In the genomic region with DNA sequence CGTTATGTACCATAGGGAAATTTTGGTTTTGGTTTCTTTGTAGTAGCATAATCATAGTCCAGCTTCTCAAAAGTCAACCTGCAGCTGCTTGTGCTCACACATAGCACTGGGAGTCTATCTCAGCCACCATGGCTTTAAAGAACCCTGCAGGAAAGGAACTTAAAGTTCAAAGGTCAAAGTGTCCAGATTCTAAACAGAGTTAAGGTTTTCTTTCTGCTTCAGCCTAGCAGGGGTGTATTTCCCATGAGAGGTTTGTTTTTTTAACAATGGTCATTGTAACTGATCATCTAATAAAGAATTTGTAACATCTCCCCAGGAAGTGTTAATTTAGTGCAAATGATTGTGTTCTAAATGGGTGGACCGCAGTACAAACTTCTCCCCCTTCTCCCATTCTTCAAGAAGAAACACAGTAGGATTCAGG, we compare ENCODE assay signal across 27 cellular contexts.
A peak's percentile ranks its signal among the peaks of the same experiment; 100 is the strongest.
DNase-seq lines count a peak whose midpoint lies in the region; ATAC-seq and TF ChIP-seq lines count a peak whose summit lies in the region.
"Had no signal": no experiment of that assay in that cellular context is flagged by ENCODE, and none has a peak within 500 bp of the region (broad histone marks: within the 10 kb centered on the region; RNA-seq: fewer than 3 reads in every experiment).

No MANE protein-coding gene starts in this region.

- H3K9me3 Mint-ChIP-seq in neural progenitor cell: peaks cover 26% of the 10 kb centered on the region
- H3K9me3 Mint-ChIP-seq in activated CD8-positive, alpha-beta T cell treated with anti-CD3 and anti-CD28 coated beads for 36 hours: peaks cover 5% of the 10 kb centered on the region
- H3K9me3 Mint-ChIP-seq: activated T-helper 2 cell treated with anti-CD3 and anti-CD28 coated beads, Interferon-gamma antibody, Interleukin-2, Interleukin-4, amounts not matched to agents 10 μg/mL and 5 μg/mL and 100 μg/mL, durations not matched to agents 14 hours and 24 hours and 36 hours; stimulated activated memory B cell treated with anti-CD40 and anti-IgM and Interleukin-4, amounts not matched to agents 10 μg/mL and 1 μg/mL and 100 μg/mL, for 72 hours had no signal

- TF ChIP-seq CTCF in neural progenitor cell (IDR thresholded peaks at IDR 0.05) (no peak), mammary epithelial cell (conservative IDR thresholded peaks at IDR 0.05 in 1 of 2, IDR thresholded peaks at IDR 0.05 in 1 of 2; ENCODE audit: extremely low read depth in 1 of 2, insufficient read depth in 1 of 2, low read depth in 1 of 2, low read length in 2 of 2) (no peak)
- no peak for TF ChIP-seq CTCF in activated CD8-positive, alpha-beta T cell treated with anti-CD3 and anti-CD28 coated beads for 36 hours (IDR thresholded peaks at IDR 0.05)

- DNase-seq in neural progenitor cell (ENCODE audit: low spot score): peak; percentile 19
- no peak for DNase-seq in activated CD8-positive, alpha-beta T cell treated with anti-CD3 and anti-CD28 coated beads for 36 hours
- no peak for DNase-seq in 8988T
- no peak for DNase-seq in glomerular visceral epithelial cell (ENCODE audit: extremely low spot score)
- DNase-seq in mammary epithelial cell: no peak
- DNase-seq: activated CD4-positive, alpha-beta T cell treated with anti-CD3 and anti-CD28 coated beads for 4 hours; activated naive CD4-positive, alpha-beta T cell treated with anti-CD3 and anti-CD28 coated beads, Interleukin-2, amount 50 U/mL, for 16 hours; brain microvascular endothelial cell; CD4-positive, alpha-beta memory T cell; hippocampal formation; lower lobe of right lung; NCI-H146; NCI-H748 treated with DMSO at 0.1 percent for 48 hours; SIG-M5; SW 1271; T1000; upper lobe of right lung had no signal

- no peak overlapping the region for H2AFZ ChIP-seq in neural progenitor cell (replicated peaks)
- H2AFZ ChIP-seq in mammary epithelial cell (ENCODE audit: low read depth, low read length): no peak overlapping the region
- H2AFZ ChIP-seq: GM23338 had no signal

- no peak overlapping the region for H3K4me3 Mint-ChIP-seq in neural progenitor cell
- H3K4me3 Mint-ChIP-seq in activated CD8-positive, alpha-beta T cell treated with anti-CD3 and anti-CD28 coated beads for 36 hours: no peak overlapping the region
- H3K4me3 Mint-ChIP-seq: CD4-positive, alpha-beta memory T cell; GM23338; natural killer cell treated with Interleukin-12 subunit alpha and Interleukin-12 subunit beta and Interleukin-15 and Interleukin-18, amount 100 ng/mL, for 72 hours; stimulated activated memory B cell treated with anti-CD40 and anti-IgM and Interleukin-4, amounts not matched to agents 10 μg/mL and 1 μg/mL and 100 μg/mL, for 72 hours had no signal

- H3K79me2 ChIP-seq in neural progenitor cell (ENCODE audit: low read depth) (no peaks in the 10 kb centered on the region), mammary epithelial cell (ENCODE audit: insufficient read depth, low read length) (no peaks in the 10 kb centered on the region)

- dilution Hi-C loops in mammary epithelial cell (cut with HindIII; ENCODE audit: low sequenced_read_pairs): no loop called here

- peaks cover 5 to 34% (median 18%) of the 10 kb centered on the region in 10 experiments for H3K4me1 ChIP-seq in BLaER1 treated with 17β-estradiol and CSF1 and Interleukin-3, amounts not matched to agents 10 nM and 100 nM
- H3K4me1 ChIP-seq in neural progenitor cell: peaks cover 30% of the 10 kb centered on the region
- H3K4me1 ChIP-seq in mammary epithelial cell (ENCODE audit: insufficient read depth, low read length): peaks cover 5% of the 10 kb centered on the region
- H3K4me1 ChIP-seq: A549, lower lobe of right lung, suprapubic skin had no signal

- no peak overlapping the region for H3K9ac ChIP-seq in BLaER1 treated with 17β-estradiol and CSF1 and Interleukin-3, amounts not matched to agents 10 nM and 100 nM
- H3K9ac ChIP-seq in neural progenitor cell: no peak overlapping the region
- H3K9ac ChIP-seq in mammary epithelial cell (ENCODE audit: insufficient read depth, low read length): no peak overlapping the region

- in situ Hi-C loops in mammary epithelial cell (cut with MboI; ENCODE audit: low sequenced_read_pairs in 2 of 2): no loop called here

- H3F3A ChIP-seq in neural progenitor cell (ENCODE audit: low read depth): peaks cover 9% of the 10 kb centered on the region

- ATAC-seq in GM21529 (IDR thresholded peaks at IDR 0.05; ENCODE audit: unreplicated experiment) (peak; percentile 46), HG03442 (IDR thresholded peaks at IDR 0.05; ENCODE audit: unreplicated experiment) (peak; percentile 48)
- ATAC-seq in activated CD8-positive, alpha-beta T cell treated with anti-CD3 and anti-CD28 coated beads for 36 hours: no peak
- ATAC-seq: A549; GM23338; lower lobe of right lung; natural killer cell treated with Interleukin-12 subunit alpha and Interleukin-12 subunit beta and Interleukin-15 and Interleukin-18, amount 100 ng/mL, for 72 hours; stimulated activated memory B cell treated with anti-CD40 and anti-IgM and Interleukin-4, amounts not matched to agents 10 μg/mL and 1 μg/mL and 100 μg/mL, for 72 hours; upper lobe of right lung had no signal

- H3K27me3 Mint-ChIP-seq in neural progenitor cell (ENCODE audit: insufficient read depth, low read depth): no peaks in the 10 kb centered on the region
- peaks cover 13% of the 10 kb centered on the region for H3K27me3 Mint-ChIP-seq in activated CD8-positive, alpha-beta T cell treated with anti-CD3 and anti-CD28 coated beads for 36 hours
- H3K27me3 Mint-ChIP-seq: stimulated activated memory B cell treated with anti-CD40 and anti-IgM and Interleukin-4, amounts not matched to agents 10 μg/mL and 1 μg/mL and 100 μg/mL, for 72 hours had no signal

- no peaks in the 10 kb centered on the region for H3K36me3 ChIP-seq in BLaER1 treated with 17β-estradiol and CSF1 and Interleukin-3, amounts not matched to agents 10 nM and 100 nM
- H3K36me3 ChIP-seq in neural progenitor cell (no peaks in the 10 kb centered on the region), mammary epithelial cell (ENCODE audit: insufficient read depth, low read length) (no peaks in the 10 kb centered on the region)
- H3K36me3 ChIP-seq: brain microvascular endothelial cell, lower lobe of right lung, suprapubic skin, upper lobe of right lung had no signal

- no peaks in the 10 kb centered on the region for H3K36me3 Mint-ChIP-seq in neural progenitor cell
- H3K36me3 Mint-ChIP-seq in activated CD8-positive, alpha-beta T cell treated with anti-CD3 and anti-CD28 coated beads for 36 hours (ENCODE audit: low read depth): no peaks in the 10 kb centered on the region
- H3K36me3 Mint-ChIP-seq: CD4-positive, alpha-beta memory T cell; stimulated activated memory B cell treated with anti-CD40 and anti-IgM and Interleukin-4, amounts not matched to agents 10 μg/mL and 1 μg/mL and 100 μg/mL, for 72 hours had no signal

- intact Hi-C loops in activated CD8-positive, alpha-beta T cell treated with anti-CD3 and anti-CD28 coated beads for 36 hours (cut with micrococcal nuclease): no loop called here
- intact Hi-C loops in mammary epithelial cell (cut with micrococcal nuclease): no loop called here

- H3K27me3 ChIP-seq in BLaER1 treated with 17β-estradiol and CSF1 and Interleukin-3, amounts not matched to agents 10 nM and 100 nM: no peaks in the 10 kb centered on the region
- no peaks in the 10 kb centered on the region for H3K27me3 ChIP-seq in neural progenitor cell
- H3K27me3 ChIP-seq in mammary epithelial cell (ENCODE audit: insufficient read depth, low read length): no peaks in the 10 kb centered on the region
- H3K27me3 ChIP-seq: brain microvascular endothelial cell, suprapubic skin, upper lobe of right lung had no signal

- no peak overlapping the region for H3K27ac ChIP-seq in BLaER1 treated with 17β-estradiol and CSF1 and Interleukin-3, amounts not matched to agents 10 nM and 100 nM
- H3K27ac ChIP-seq in neural progenitor cell: no peak overlapping the region
- no peak overlapping the region for H3K27ac ChIP-seq in mammary epithelial cell (ENCODE audit: insufficient read depth, low read depth, low read length)
- H3K27ac ChIP-seq: A549, brain microvascular endothelial cell, lower lobe of right lung, suprapubic skin, upper lobe of right lung, VCaP had no signal

- POLR2A ChIA-PET in activated CD8-positive, alpha-beta T cell treated with anti-CD3 and anti-CD28 coated beads for 36 hours (lab: Charles Lee): no interaction called here

- H3K4me3 ChIP-seq in BLaER1 treated with 17β-estradiol and CSF1 and Interleukin-3, amounts not matched to agents 10 nM and 100 nM: no peak overlapping the region
- H3K4me3 ChIP-seq in neural progenitor cell (no peak overlapping the region), mammary epithelial cell (replicated peaks in 1 of 3; ENCODE audit: insufficient read depth in 1 of 3, low read depth in 2 of 3, low read length in 3 of 3) (no peak overlapping the region)
- H3K4me3 ChIP-seq: A549, GM23338, lower lobe of right lung, suprapubic skin, upper lobe of right lung had no signal

- BruUV-seq in mammary epithelial cell (replicated peaks; lab: Mats Ljungman, UMichigan): no TSS peak

- H3K27ac Mint-ChIP-seq in neural progenitor cell: no peak overlapping the region
- H3K27ac Mint-ChIP-seq in activated CD8-positive, alpha-beta T cell treated with anti-CD3 and anti-CD28 coated beads for 36 hours: no peak overlapping the region
- H3K27ac Mint-ChIP-seq: activated T-helper 2 cell treated with anti-CD3 and anti-CD28 coated beads, Interferon-gamma antibody, Interleukin-2, Interleukin-4, amounts not matched to agents 10 μg/mL and 5 μg/mL and 100 μg/mL, durations not matched to agents 14 hours and 24 hours and 36 hours; CD4-positive, alpha-beta memory T cell; GM23338; natural killer cell treated with Interleukin-12 subunit alpha and Interleukin-12 subunit beta and Interleukin-15 and Interleukin-18, amount 100 ng/mL, for 72 hours; stimulated activated memory B cell treated with anti-CD40 and anti-IgM and Interleukin-4, amounts not matched to agents 10 μg/mL and 1 μg/mL and 100 μg/mL, for 72 hours had no signal

- peaks cover 30% of the 10 kb centered on the region for H3K4me1 Mint-ChIP-seq in neural progenitor cell
- no peaks in the 10 kb centered on the region for H3K4me1 Mint-ChIP-seq in activated CD8-positive, alpha-beta T cell treated with anti-CD3 and anti-CD28 coated beads for 36 hours (ENCODE audit: low read depth)
- H3K4me1 Mint-ChIP-seq: CD4-positive, alpha-beta memory T cell; stimulated activated memory B cell treated with anti-CD40 and anti-IgM and Interleukin-4, amounts not matched to agents 10 μg/mL and 1 μg/mL and 100 μg/mL, for 72 hours had no signal

- CTCF ChIA-PET in activated CD8-positive, alpha-beta T cell treated with anti-CD3 and anti-CD28 coated beads for 36 hours (lab: Charles Lee): no interaction called here
- CTCF ChIA-PET in mammary epithelial cell (lab: Charles Lee; ENCODE audit: low non-redundant PET): no interaction called here

- peaks cover 8 to 23% (median 16%) of the 10 kb centered on the region in 11 experiments; a peak in 19 of 22 replicates for H3K9me3 ChIP-seq in BLaER1 treated with 17β-estradiol and CSF1 and Interleukin-3, amounts not matched to agents 10 nM and 100 nM (replicated peaks in 1 of 11)
- no peaks in the 10 kb centered on the region for H3K9me3 ChIP-seq in neural progenitor cell (ENCODE audit: low read depth)
- H3K9me3 ChIP-seq in mammary epithelial cell (replicated peaks; ENCODE audit: insufficient read depth, low read length): peaks cover 4% of the 10 kb centered on the region
- H3K9me3 ChIP-seq: A549, suprapubic skin, upper lobe of right lung had no signal

- WGBS in mammary epithelial cell (ENCODE audit: low coverage, missing lambda C conversion rate): 92% methylated on average over 2 of the region's 2 CpGs

- peak overlapping the region in 8 of 11 experiments; percentile 13 to 53 (median 35); a peak in 13 of 22 replicates for H3K4me2 ChIP-seq in BLaER1 treated with 17β-estradiol and CSF1 and Interleukin-3, amounts not matched to agents 10 nM and 100 nM
- no peak overlapping the region for H3K4me2 ChIP-seq in neural progenitor cell
- no peak overlapping the region for H3K4me2 ChIP-seq in mammary epithelial cell (ENCODE audit: insufficient read depth, low read depth, low read length)
- H3K4me2 ChIP-seq: A549, GM23338 had no signal

- H4K20me1 ChIP-seq in BLaER1 treated with 17β-estradiol and CSF1 and Interleukin-3, amounts not matched to agents 10 nM and 100 nM: no peaks in the 10 kb centered on the region
- H4K20me1 ChIP-seq in neural progenitor cell (ENCODE audit: low read depth) (no peaks in the 10 kb centered on the region), mammary epithelial cell (ENCODE audit: insufficient read depth, low read length) (no peaks in the 10 kb centered on the region)

Comparison
In these comparisons a context has a peak if more than half of its experiments do, and no peak if none do; other contexts are left out.
1. H3K4me2 ChIP-seq: peak in BLaER1 treated with 17β-estradiol and CSF1 and Interleukin-3, amounts not matched to agents 10 nM and 100 nM (8 of 11); none in neural progenitor cell (single experiment) and mammary epithelial cell (single experiment).